ENCODE assay signal across 8 cellular contexts in genomic region chr2:6864938-6865345, GRCh38. TPM values are rescaled to one million over a fixed set of nuclear protein-coding genes. Genes with fewer than 3 reads are reported as not detected.
DNase-seq lines count a peak whose midpoint lies in the region; ATAC-seq and TF ChIP-seq lines count a peak whose summit lies in the region.

No MANE protein-coding gene starts in this region.

- POLR2A ChIA-PET in PC-3 (lab: Charles Lee; ENCODE audit: unreplicated experiment): no interaction called here

- H3K79me2 ChIP-seq in GM23338 (replicated peaks; ENCODE audit: insufficient read depth): no peaks in the 10 kb centered on the region
- H3K79me2 ChIP-seq in PC-3 (ENCODE audit: low read length): no peaks in the 10 kb centered on the region

- H3K9me3 Mint-ChIP-seq in GM23338 (peaks cover 19% of the 10 kb centered on the region), naive B cell (peaks cover 3 to 16% (median 7%) of the 10 kb centered on the region in 7 donors)

- H3K4me3 Mint-ChIP-seq in GM23338 (peak overlapping the region; percentile 56), naive B cell (peak overlapping the region; percentile 58 to 86 (median 74))

- intact Hi-C loops in PC-3 (cut with micrococcal nuclease): no loop called here
- intact Hi-C loops in colonic mucosa (cut with DNase I): no loop called here

- H3K27ac Mint-ChIP-seq in GM23338: no peak overlapping the region
- H3K27ac Mint-ChIP-seq in naive B cell: peak overlapping the region in 1 of 6 donors; percentile 56

- DNase-seq in GM06990 (ENCODE audit: extremely low read depth, insufficient read length) (no peak), GM23338 (ENCODE audit: low spot score) (peak; percentile 21), PC-3 (no peak), colonic mucosa (no peak), naive B cell (no peak), COLO668 (lab: John Stamatoyannopoulos, UW; ENCODE audit: unreplicated experiment) (no peak), NCI-H748 treated with DMSO at 0.1 percent for 48 hours (lab: John Stamatoyannopoulos, UW) (no peak), RKO (ENCODE audit: low spot score) (no peak)

- H3K36me3 Mint-ChIP-seq in GM23338 (ENCODE audit: low read depth): peaks cover 9% of the 10 kb centered on the region
- peaks cover 16 to 22% of the 10 kb centered on the region in 2 donors for H3K36me3 Mint-ChIP-seq in naive B cell

- BruUV-seq in PC-3 (replicated peaks; lab: Mats Ljungman, UMichigan): no TSS peak

- no peak overlapping the region for H3K27ac ChIP-seq in GM23338 (ENCODE audit: low read depth)
- H3K27ac ChIP-seq in PC-3 (ENCODE audit: low read length): no peak overlapping the region
- H3K27ac ChIP-seq in colonic mucosa: peak overlapping the region; percentile 89

- H3K9me3 ChIP-seq in PC-3 (ENCODE audit: low read length) (no peaks in the 10 kb centered on the region), colonic mucosa (no peaks in the 10 kb centered on the region)

- no peaks in the 10 kb centered on the region for H4K20me1 ChIP-seq in GM23338 (replicated peaks; ENCODE audit: insufficient read depth)
- H4K20me1 ChIP-seq in PC-3 (ENCODE audit: low read length): no peaks in the 10 kb centered on the region

- H3K9ac ChIP-seq in PC-3 (ENCODE audit: low read length) (peak overlapping the region; percentile 77; the same call in 1 of the 2 replicates), colonic mucosa (ENCODE audit: low read depth in 2 of 2, low read length in 2 of 2) (peak overlapping the region; percentile 58 to 75)

- H3K4me2 ChIP-seq in GM23338 (peak overlapping the region; percentile 90), PC-3 (ENCODE audit: low read length) (peak overlapping the region; percentile 98)

- H3K4me1 Mint-ChIP-seq in GM23338: peaks cover 6% of the 10 kb centered on the region
- H3K4me1 Mint-ChIP-seq in naive B cell: peaks cover 7 to 19% (median 15%) of the 10 kb centered on the region in 3 donors

- ATAC-seq in GM23338 (peak; percentile 10), PC-3 (peak; percentile 5), naive B cell (ENCODE audit: low read depth in 2 of 2) (peak; percentile 13 to 16)

- H2AFZ ChIP-seq in GM23338: peak overlapping the region; percentile 76; the same call in 1 of the 2 replicates
- H2AFZ ChIP-seq in PC-3 (ENCODE audit: low read length): peak overlapping the region; percentile 94

- H3F3A ChIP-seq in GM23338 (replicated peaks; ENCODE audit: low read depth) (no peaks in the 10 kb centered on the region; the same call in 1 of the 2 replicates), PC-3 (ENCODE audit: low read length, unreplicated experiment) (no peaks in the 10 kb centered on the region)

- CTCF ChIA-PET in PC-3 (lab: Charles Lee): interaction anchor here (1.2 kb wide), 1 partner anchor 9 kb away, joined by 3 read pairs; no protein-coding TSS in a partner anchor

- TF ChIP-seq CTCF in GM06990 (IDR thresholded peaks at IDR 0.05; ENCODE audit: insufficient read depth, low read length, poor library complexity, severe bottlenecking) (no peak), GM23338 (conservative IDR thresholded peaks at IDR 0.05; ENCODE audit: low read depth in 2 of 2) (no peak), PC-3 (conservative IDR thresholded peaks at IDR 0.05; ENCODE audit: low read depth, low read length) (no peak), colonic mucosa (IDR thresholded peaks at IDR 0.05) (no peak)

- H3K27me3 ChIP-seq in GM06990 (replicated peaks; ENCODE audit: control insufficient read depth, insufficient read depth, low read length): no peaks in the 10 kb centered on the region
- peaks cover 48% of the 10 kb centered on the region for H3K27me3 ChIP-seq in GM23338 (ENCODE audit: insufficient read depth)
- H3K27me3 ChIP-seq in PC-3 (ENCODE audit: low read length): 0 out of 2 replicates have a peak, but pooled peaks cover 3% of the 10 kb centered on the region
- no peaks in the 10 kb centered on the region for H3K27me3 ChIP-seq in colonic mucosa

- peak overlapping the region; percentile 85 for H3K4me3 ChIP-seq in GM06990 (replicated peaks; ENCODE audit: low read depth, low read length)
- peak overlapping the region; percentile 71 for H3K4me3 ChIP-seq in GM23338
- peak overlapping the region; percentile 76 for H3K4me3 ChIP-seq in PC-3 (ENCODE audit: low read length)
- H3K4me3 ChIP-seq in colonic mucosa: peak overlapping the region; percentile 87

- H3K4me1 ChIP-seq in GM23338 (ENCODE audit: insufficient read depth) (0 out of 2 replicates have a peak, but pooled peaks cover 2% of the 10 kb centered on the region), PC-3 (ENCODE audit: insufficient read depth, low read length) (peaks cover 13% of the 10 kb centered on the region), colonic mucosa (no peaks in the 10 kb centered on the region)

- H3K27me3 Mint-ChIP-seq in GM23338 (ENCODE audit: insufficient read depth, low read depth, poor library complexity): peaks cover 26% of the 10 kb centered on the region
- H3K27me3 Mint-ChIP-seq in naive B cell: no peaks in the 10 kb centered on the region

- H3K36me3 ChIP-seq in GM06990 (ENCODE audit: control insufficient read depth, insufficient read depth, low read length) (no peaks in the 10 kb centered on the region), GM23338 (ENCODE audit: insufficient read depth) (no peaks in the 10 kb centered on the region), PC-3 (ENCODE audit: low read depth, low read length) (no peaks in the 10 kb centered on the region), colonic mucosa (no peaks in the 10 kb centered on the region)

- H3K9me2 ChIP-seq in GM23338 (ENCODE audit: insufficient read depth) (peaks cover 11% of the 10 kb centered on the region; the same call in 1 of the 2 replicates), PC-3 (replicated peaks; ENCODE audit: low read length) (no peaks in the 10 kb centered on the region)

TF ChIP-seq in GM23338, 12 proteins besides CTCF, POLR2A, EP300 and RAD21:
- TF ChIP-seq POLR2AphosphoS5 (IDR thresholded peaks at IDR 0.05; ENCODE audit: low read depth): no peak
- TF ChIP-seq EZH2 (IDR thresholded peaks at IDR 0.05; ENCODE audit: low read depth, unreplicated experiment): peak; percentile 17
TF ChIP-seq in GM23338: peak in this region for 1.

RNA-seq across cellular contexts. Expression of gene CMPK2, which starts 0.8 kb away (rescaled TPM):
- total RNA-seq in GM23338 (2014; rRNA removed; shearing (Covaris generic)): 0.12 and 0.56 TPM in 2 replicates
- polyA plus RNA-seq in GM23338 (2016; fragmentation: Nextera tagmentation; extraction: Ambion mirVana) (0.13 and 0.35 TPM in 2 replicates), naive B cell (ENCODE audit: low read depth in 6 of 6) (1 to 10 TPM in 5 of 6 donors, not detected in 1; 1.1 to 7.2 (median 1.9) TPM)
- total RNA-seq in PC-3 (2014; rRNA removed) (5.0 and 6.5 TPM in 2 replicates), colonic mucosa (1 to 10 TPM; 2.6 to 3.6 TPM)

RNA-seq across cellular contexts. Expression of gene RSAD2, which starts 12.6 kb away (rescaled TPM):
- total RNA-seq in GM23338 (2014; rRNA removed; shearing (Covaris generic)): 0.10 TPM in 1 of 2 replicates, not detected in the other
- polyA plus RNA-seq in GM23338 (2016; fragmentation: Nextera tagmentation; extraction: Ambion mirVana) (not detected in 2 replicates), naive B cell (ENCODE audit: low read depth in 6 of 6) (1 to 10 TPM in 5 of 6 donors, not detected in 1; 2.0 to 8.5 (median 2.4) TPM)
- total RNA-seq in PC-3 (2014; rRNA removed) (0.35 and 2.1 TPM in 2 replicates), colonic mucosa (1 to 10 TPM in 1 of 2 donors, under 1 TPM in 1; 0.72 to 4.7 TPM)

RNA-seq across cellular contexts. Expression of gene RNF144A, which starts 52.3 kb away (rescaled TPM):
- 12.5 and 14.7 TPM in 2 replicates for total RNA-seq in GM23338 (2014; rRNA removed; shearing (Covaris generic))
- polyA plus RNA-seq in GM23338 (2016; fragmentation: Nextera tagmentation; extraction: Ambion mirVana) (2.8 and 2.9 TPM in 2 replicates), naive B cell (ENCODE audit: low read depth in 6 of 6) (under 1 TPM in 5 of 6 donors, not detected in 1; 0.04 to 0.92 (median 0.16) TPM)
- total RNA-seq in PC-3 (2014; rRNA removed) (9.5 and 13.1 TPM in 2 replicates), colonic mucosa (10 to 100 TPM; 13.9 to 22.6 TPM)
